In the genomic region with DNA sequence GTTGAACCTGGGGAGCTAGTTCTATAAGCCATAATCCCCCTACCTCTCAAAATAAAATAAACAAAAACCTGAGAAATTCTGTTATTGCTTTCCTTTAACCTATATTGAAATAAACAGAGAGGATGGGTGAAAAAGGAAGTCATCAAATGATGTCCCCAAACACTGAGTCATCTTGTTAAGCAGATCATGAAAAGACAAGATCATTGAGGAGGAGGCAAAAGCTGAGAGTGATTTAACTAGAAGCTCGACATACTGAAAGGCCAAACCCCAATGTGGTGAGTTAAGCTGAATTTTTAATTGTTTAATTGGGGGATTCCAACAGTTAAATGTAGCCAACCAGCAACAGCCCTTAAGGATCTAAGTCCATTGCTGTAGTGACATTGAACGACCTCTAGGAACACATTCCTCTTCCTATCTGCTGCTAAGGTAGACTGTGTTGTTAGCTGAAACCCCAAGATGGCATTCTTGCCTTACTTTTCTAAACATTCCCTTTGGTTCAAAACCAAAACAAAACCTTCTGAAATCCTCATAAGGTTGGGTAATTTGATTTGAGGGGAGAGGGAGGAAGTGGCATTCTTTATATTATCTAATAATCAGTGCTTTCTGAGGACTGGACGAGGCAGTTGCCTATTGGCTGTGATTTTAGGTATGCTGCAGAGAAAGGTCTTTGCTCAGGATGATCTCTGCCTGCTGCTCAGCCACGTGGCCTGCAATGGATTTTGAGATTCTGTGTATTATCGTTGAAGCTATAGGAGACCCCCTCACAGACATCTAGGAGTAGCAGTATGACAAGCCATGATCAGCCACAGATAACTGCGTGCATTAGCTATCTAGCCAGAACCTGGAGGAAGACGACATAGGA, we compare ENCODE assay signal across 11 cellular contexts.
DNase-seq lines count a peak whose midpoint lies in the region; ATAC-seq and FAIRE-seq lines count a peak whose summit lies in the region.
"Had no signal": no experiment of that assay in that cellular context is flagged by ENCODE, and none has a peak within 500 bp of the region (broad histone marks: within the 10 kb centered on the region; RNA-seq: fewer than 3 reads in every experiment).

No MANE protein-coding gene starts in this region.

- peak; percentile 82 for ATAC-seq in activated T-helper 17 cell treated with anti-CD3 and anti-CD28 coated beads, Interleukin-2, amount 50 U/mL, for 72 hours (replicated peaks)
- no peak for ATAC-seq in GM19455 (IDR thresholded peaks at IDR 0.05; ENCODE audit: unreplicated experiment)

- H3K27ac ChIP-seq in caudate nucleus (ENCODE audit: low read depth, low read length), result no peak overlapping the region
- H3K27ac ChIP-seq: colonic mucosa, transverse colon had no signal

- H3K4me3 Mint-ChIP-seq in activated T-helper 17 cell treated with anti-CD3 and anti-CD28 coated beads, Interleukin-2, amount 50 U/mL, for 72 hours, result no peak overlapping the region

- no peak for FAIRE-seq in RCC 7860 (lab: Jason Lieb, UNC)

- no peaks in the 10 kb centered on the region for H3K9me3 Mint-ChIP-seq in activated T-helper 17 cell treated with anti-CD3 and anti-CD28 coated beads, Interleukin-2, amount 50 U/mL, for 72 hours

- in situ Hi-C loops in KBM-7 (cut with MboI; ENCODE audit: low pct_unique_long_range_greater_than_20kb, low sequenced_read_pairs), result no loop called here

- DNase-seq in DMS79 treated with DMSO at 0.1 percent for 48 hours (lab: John Stamatoyannopoulos, UW), result peak; percentile 52
- peak; percentile 3 for DNase-seq in KBM-7
- DNase-seq in left kidney (ENCODE audit: low read depth, low spot score), result peak; percentile 39
- DNase-seq in GM19240 (ENCODE audit: insufficient read length, low spot score), result no peak
- DNase-seq in RCC 7860 (ENCODE audit: low spot score), result no peak
- DNase-seq in caudate nucleus (lab: John Stamatoyannopoulos, UW), result no peak
- DNase-seq: colonic mucosa, Right ventricle myocardium superior, transverse colon had no signal

- peaks cover 5% of the 10 kb centered on the region for H3K4me1 Mint-ChIP-seq in activated T-helper 17 cell treated with anti-CD3 and anti-CD28 coated beads, Interleukin-2, amount 50 U/mL, for 72 hours

- H3K27me3 Mint-ChIP-seq in activated T-helper 17 cell treated with anti-CD3 and anti-CD28 coated beads, Interleukin-2, amount 50 U/mL, for 72 hours, result peaks cover 9% of the 10 kb centered on the region

- no peak overlapping the region for H3K27ac Mint-ChIP-seq in activated T-helper 17 cell treated with anti-CD3 and anti-CD28 coated beads, Interleukin-2, amount 50 U/mL, for 72 hours

- H3K36me3 Mint-ChIP-seq in activated T-helper 17 cell treated with anti-CD3 and anti-CD28 coated beads, Interleukin-2, amount 50 U/mL, for 72 hours (ENCODE audit: low read depth), result no peaks in the 10 kb centered on the region

Comparison
In these comparisons a context has a peak if more than half of its experiments do, and no peak if none do; other contexts are left out.
1. DNase-seq: peak in DMS79 treated with DMSO at 0.1 percent for 48 hours (single experiment), KBM-7 (single experiment) and left kidney (single experiment); none in GM19240 (single experiment), RCC 7860 (single experiment) and caudate nucleus (0 of 61).